23 cellular contexts compared by ENCODE assay signal in the genomic region with DNA sequence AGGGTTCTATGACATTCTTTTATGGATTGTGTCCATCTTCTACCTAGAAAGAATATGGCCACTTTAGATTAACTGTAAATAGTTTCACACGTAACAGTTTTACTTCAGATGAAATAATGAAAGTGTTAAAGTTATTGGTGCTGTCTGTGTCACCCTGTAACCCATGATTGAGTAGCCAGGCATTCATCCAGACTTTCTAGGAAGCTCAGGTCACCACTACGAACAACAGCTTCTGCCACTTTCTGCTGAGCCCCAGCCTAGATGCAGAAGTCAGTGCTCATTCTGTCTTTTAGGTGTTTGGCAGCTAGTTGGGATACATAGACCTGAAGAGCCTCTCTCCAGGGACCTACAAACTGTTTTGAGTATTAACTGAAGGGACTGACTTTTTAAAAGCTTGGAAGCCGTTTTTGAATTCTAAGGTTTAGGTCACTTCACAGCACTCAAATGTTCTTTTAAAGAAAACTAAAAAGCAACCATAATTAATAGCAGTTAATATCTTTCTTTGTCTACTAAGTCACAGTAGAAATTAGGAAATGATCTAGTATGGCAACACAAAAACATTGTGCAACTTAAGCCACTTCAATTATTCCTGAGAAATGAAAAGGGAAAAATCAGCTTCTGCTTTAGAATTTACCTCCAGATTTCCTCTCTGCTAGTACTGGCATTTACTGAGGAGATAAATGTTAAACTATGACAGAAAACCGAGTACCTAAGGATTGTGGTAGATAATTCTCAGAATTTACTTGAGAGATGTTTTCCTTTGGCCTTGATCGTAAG.
DNase-seq lines count a peak whose midpoint lies in the region; ATAC-seq and TF ChIP-seq lines count a peak whose summit lies in the region.
"Had no signal": no experiment of that assay in that cellular context is flagged by ENCODE, and none has a peak within 500 bp of the region (broad histone marks: within the 10 kb centered on the region; RNA-seq: fewer than 3 reads in every experiment).

No MANE protein-coding gene starts in this region.

- no peak overlapping the region for H3K4me3 Mint-ChIP-seq in WTC11
- H3K4me3 Mint-ChIP-seq: natural killer cell; stimulated activated memory B cell treated with anti-CD40 and anti-IgM and Interleukin-4, amounts not matched to agents 10 μg/mL and 1 μg/mL and 100 μg/mL, for 72 hours; T-helper 17 cell had no signal

- H3K9me3 Mint-ChIP-seq in WTC11, result peaks cover 6% of the 10 kb centered on the region
- H3K9me3 Mint-ChIP-seq: activated naive CD4-positive, alpha-beta T cell treated with anti-CD3 and anti-CD28 coated beads, Interleukin-2, amount 50 U/mL, for 72 hours; natural killer cell had no signal

- TF ChIP-seq CTCF in WTC11 (IDR thresholded peaks at IDR 0.05), result no peak

- POLR2A ChIA-PET in WTC11 (lab: Charles Lee), result no interaction called here

- H3K4me1 ChIP-seq in HAP-1, result peaks cover 71% of the 10 kb centered on the region
- H3K4me1 ChIP-seq: A549, Caco-2, suprapubic skin had no signal

- CTCF ChIA-PET in WTC11 (lab: Charles Lee), result no interaction called here

- H3K27ac Mint-ChIP-seq in WTC11, result peak overlapping the region; percentile 65
- H3K27ac Mint-ChIP-seq: activated naive CD4-positive, alpha-beta T cell treated with anti-CD3 and anti-CD28 coated beads, Interleukin-2, amount 50 U/mL, for 72 hours; stimulated activated memory B cell treated with anti-CD40 and anti-IgM and Interleukin-4, amounts not matched to agents 10 μg/mL and 1 μg/mL and 100 μg/mL, for 72 hours; T-helper 17 cell had no signal

- no peaks in the 10 kb centered on the region for H3K27me3 Mint-ChIP-seq in WTC11 (ENCODE audit: low read depth)
- H3K27me3 Mint-ChIP-seq: stimulated activated memory B cell treated with anti-CD40 and anti-IgM and Interleukin-4, amounts not matched to agents 10 μg/mL and 1 μg/mL and 100 μg/mL, for 72 hours; T-helper 17 cell had no signal

- H3K36me3 Mint-ChIP-seq in WTC11, result peaks cover 5% of the 10 kb centered on the region

- ATAC-seq in WTC11, result no peak
- ATAC-seq in HG03520 (IDR thresholded peaks at IDR 0.05; ENCODE audit: unreplicated experiment), result no peak
- no peak for ATAC-seq in GM21360 (IDR thresholded peaks at IDR 0.05; ENCODE audit: unreplicated experiment)
- ATAC-seq: A549; activated naive CD4-positive, alpha-beta T cell treated with anti-CD3 and anti-CD28 coated beads, Interleukin-2, amount 50 U/mL, for 72 hours; K562; left cardiac atrium; natural killer cell; stimulated activated memory B cell treated with anti-CD40 and anti-IgM and Interleukin-4, amounts not matched to agents 10 μg/mL and 1 μg/mL and 100 μg/mL, for 72 hours; T-helper 17 cell had no signal

- H3K27me3 ChIP-seq in HAP-1 (ENCODE audit: low read depth), result no peaks in the 10 kb centered on the region
- H3K27me3 ChIP-seq: suprapubic skin had no signal

- H3K9me3 ChIP-seq in HAP-1, result no peaks in the 10 kb centered on the region
- H3K9me3 ChIP-seq: A549, Caco-2, SK-N-SH, suprapubic skin had no signal

- H3K4me3 ChIP-seq in HAP-1, result no peak overlapping the region
- H3K4me3 ChIP-seq: A549, K562, suprapubic skin had no signal

- H3K4me1 Mint-ChIP-seq in WTC11, result peaks cover 53% of the 10 kb centered on the region
- H3K4me1 Mint-ChIP-seq: natural killer cell had no signal

- DNase-seq in NOMO-1 treated with DMSO at 0.1 percent for 48 hours (lab: John Stamatoyannopoulos, UW; ENCODE audit: unreplicated experiment), result peak; percentile 12
- no peak for DNase-seq in NOMO-1 treated with dmso at 0.1 percent for 144 hours (lab: John Stamatoyannopoulos, UW; ENCODE audit: unreplicated experiment)
- DNase-seq in HAP-1 (ENCODE audit: low spot score in 2 of 2), result peak; percentile 18 to 42
- DNase-seq in WTC11 (ENCODE audit: low spot score), result no peak
- peak; percentile 16 for DNase-seq in myocyte (ENCODE audit: low read depth)
- DNase-seq in activated CD4-positive, CD25-positive, alpha-beta regulatory T cell treated with anti-CD3 and anti-CD28 coated beads, Interleukin-2, amount 50 U/mL, for 72 hours, result no peak
- DNase-seq: activated CD8-positive, alpha-beta memory T cell treated with anti-CD3 and anti-CD28 coated beads, Interleukin-2, amount 50 U/mL, for 4 hours; Caco-2; foreskin fibroblast; left cardiac atrium; natural killer cell; NCI-H526; retina; SK-N-SH; stimulated activated CD4-positive, alpha-beta T cell treated with anti-CD3 and anti-CD28 coated beads, Interleukin-4, amount 100 ng/mL, for 1 hour; T-helper 17 cell had no signal

- in situ Hi-C loops in HAP-1 (cut with MboI; ENCODE audit: low sequenced_read_pairs), result no loop called here

- no peaks in the 10 kb centered on the region for H3K36me3 ChIP-seq in HAP-1 (replicated peaks)
- H3K36me3 ChIP-seq: suprapubic skin had no signal

TF ChIP-seq in WTC11, 78 proteins besides CTCF, POLR2A, EP300 and RAD21:
- no peak for TF ChIP-seq CREB1 (CRISPR knock-in tag; IDR thresholded peaks at IDR 0.05)
- no peak for TF ChIP-seq NR2C2 (CRISPR knock-in tag; IDR thresholded peaks at IDR 0.05)
- TF ChIP-seq, protein P1, sequence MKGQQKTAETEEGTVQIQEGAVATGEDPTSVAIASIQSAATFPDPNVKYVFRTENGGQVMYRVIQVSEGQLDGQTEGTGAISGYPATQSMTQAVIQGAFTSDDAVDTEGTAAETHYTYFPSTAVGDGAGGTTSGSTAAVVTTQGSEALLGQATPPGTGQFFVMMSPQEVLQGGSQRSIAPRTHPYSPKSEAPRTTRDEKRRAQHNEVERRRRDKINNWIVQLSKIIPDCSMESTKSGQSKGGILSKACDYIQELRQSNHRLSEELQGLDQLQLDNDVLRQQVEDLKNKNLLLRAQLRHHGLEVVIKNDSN (CRISPR knock-in tag; IDR thresholded peaks at IDR 0.05), result no peak
- TF ChIP-seq SMAD4 (CRISPR knock-in tag; IDR thresholded peaks at IDR 0.05), result no peak
- no peak for TF ChIP-seq SP1 (CRISPR knock-in tag; conservative IDR thresholded peaks at IDR 0.05)
- no peak for TF ChIP-seq GABPB1 (CRISPR knock-in tag; IDR thresholded peaks at IDR 0.05)
- TF ChIP-seq ELF4 (CRISPR knock-in tag; IDR thresholded peaks at IDR 0.05; ENCODE audit: low read depth), result no peak
- TF ChIP-seq ZNF121 (CRISPR knock-in tag; IDR thresholded peaks at IDR 0.05), result no peak
- no peak for TF ChIP-seq ZNF232 (CRISPR knock-in tag; IDR thresholded peaks at IDR 0.05)
TF ChIP-seq in WTC11: peak in this region for 0.

Comparison
In these comparisons a context has a peak if more than half of its experiments do, and no peak if none do; other contexts are left out.
1. DNase-seq: peak in NOMO-1 treated with DMSO at 0.1 percent for 48 hours (single experiment), HAP-1 (2 of 2) and myocyte (single experiment); none in NOMO-1 treated with dmso at 0.1 percent for 144 hours (single experiment), WTC11 (single experiment) and activated CD4-positive, CD25-positive, alpha-beta regulatory T cell treated with anti-CD3 and anti-CD28 coated beads, Interleukin-2, amount 50 U/mL, for 72 hours (single experiment).